ENCODE assay signal across 1 cellular context in genomic region chr11:117822031-117822521, GRCh38.
TF ChIP-seq lines count a peak whose summit lies in the region.

No MANE protein-coding gene starts in this region.

TF ChIP-seq in HCT116, 20 proteins besides CTCF, POLR2A, EP300 and RAD21 (continued from another document):
- no peak for TF ChIP-seq EZH2phosphoT487 (IDR thresholded peaks at IDR 0.05; ENCODE audit: borderline replicate concordance)
- no peak for TF ChIP-seq ATF3 (IDR thresholded peaks at IDR 0.05)
- TF ChIP-seq MAX (IDR thresholded peaks at IDR 0.05), result no peak
- TF ChIP-seq ZBTB33 (IDR thresholded peaks at IDR 0.05; ENCODE audit: extremely low read depth, insufficient replicate concordance, low read length), result no peak
- TF ChIP-seq SRF (IDR thresholded peaks at IDR 0.05; ENCODE audit: low read depth), result no peak
- no peak for TF ChIP-seq FOSL1 (IDR thresholded peaks at IDR 0.05; ENCODE audit: low read depth)
- no peak for TF ChIP-seq YY1 (IDR thresholded peaks at IDR 0.05; ENCODE audit: extremely low read depth, insufficient replicate concordance, low read depth, low read length)
- TF ChIP-seq JUND (IDR thresholded peaks at IDR 0.05), result no peak
TF ChIP-seq in HCT116: peak in this region for 0.
